1 cellular context compared by ENCODE assay signal in the genomic region with DNA sequence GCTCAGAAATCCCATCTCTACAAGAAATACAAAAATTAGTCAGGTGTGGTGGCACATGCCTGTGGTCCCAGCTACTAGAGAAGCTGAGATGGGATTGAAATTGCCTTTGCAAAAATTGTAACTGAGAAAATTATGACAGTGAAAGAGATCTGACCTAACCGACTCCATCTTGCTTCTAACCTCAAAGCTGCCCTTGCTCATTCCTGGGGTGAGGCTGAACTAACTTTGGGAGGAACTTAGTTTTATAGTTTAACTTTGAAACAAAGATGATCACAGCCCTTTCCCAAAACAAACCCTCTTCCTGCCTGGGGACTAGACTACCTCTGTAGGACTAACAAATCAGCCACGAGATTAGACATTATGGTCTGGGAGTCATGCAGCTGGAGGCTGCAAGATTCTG.
TF ChIP-seq lines count a peak whose summit lies in the region.

No MANE protein-coding gene starts in this region.

TF ChIP-seq in GM23338, 12 proteins besides CTCF, POLR2A, EP300 and RAD21 (continued from another document):
- TF ChIP-seq, protein P1, sequence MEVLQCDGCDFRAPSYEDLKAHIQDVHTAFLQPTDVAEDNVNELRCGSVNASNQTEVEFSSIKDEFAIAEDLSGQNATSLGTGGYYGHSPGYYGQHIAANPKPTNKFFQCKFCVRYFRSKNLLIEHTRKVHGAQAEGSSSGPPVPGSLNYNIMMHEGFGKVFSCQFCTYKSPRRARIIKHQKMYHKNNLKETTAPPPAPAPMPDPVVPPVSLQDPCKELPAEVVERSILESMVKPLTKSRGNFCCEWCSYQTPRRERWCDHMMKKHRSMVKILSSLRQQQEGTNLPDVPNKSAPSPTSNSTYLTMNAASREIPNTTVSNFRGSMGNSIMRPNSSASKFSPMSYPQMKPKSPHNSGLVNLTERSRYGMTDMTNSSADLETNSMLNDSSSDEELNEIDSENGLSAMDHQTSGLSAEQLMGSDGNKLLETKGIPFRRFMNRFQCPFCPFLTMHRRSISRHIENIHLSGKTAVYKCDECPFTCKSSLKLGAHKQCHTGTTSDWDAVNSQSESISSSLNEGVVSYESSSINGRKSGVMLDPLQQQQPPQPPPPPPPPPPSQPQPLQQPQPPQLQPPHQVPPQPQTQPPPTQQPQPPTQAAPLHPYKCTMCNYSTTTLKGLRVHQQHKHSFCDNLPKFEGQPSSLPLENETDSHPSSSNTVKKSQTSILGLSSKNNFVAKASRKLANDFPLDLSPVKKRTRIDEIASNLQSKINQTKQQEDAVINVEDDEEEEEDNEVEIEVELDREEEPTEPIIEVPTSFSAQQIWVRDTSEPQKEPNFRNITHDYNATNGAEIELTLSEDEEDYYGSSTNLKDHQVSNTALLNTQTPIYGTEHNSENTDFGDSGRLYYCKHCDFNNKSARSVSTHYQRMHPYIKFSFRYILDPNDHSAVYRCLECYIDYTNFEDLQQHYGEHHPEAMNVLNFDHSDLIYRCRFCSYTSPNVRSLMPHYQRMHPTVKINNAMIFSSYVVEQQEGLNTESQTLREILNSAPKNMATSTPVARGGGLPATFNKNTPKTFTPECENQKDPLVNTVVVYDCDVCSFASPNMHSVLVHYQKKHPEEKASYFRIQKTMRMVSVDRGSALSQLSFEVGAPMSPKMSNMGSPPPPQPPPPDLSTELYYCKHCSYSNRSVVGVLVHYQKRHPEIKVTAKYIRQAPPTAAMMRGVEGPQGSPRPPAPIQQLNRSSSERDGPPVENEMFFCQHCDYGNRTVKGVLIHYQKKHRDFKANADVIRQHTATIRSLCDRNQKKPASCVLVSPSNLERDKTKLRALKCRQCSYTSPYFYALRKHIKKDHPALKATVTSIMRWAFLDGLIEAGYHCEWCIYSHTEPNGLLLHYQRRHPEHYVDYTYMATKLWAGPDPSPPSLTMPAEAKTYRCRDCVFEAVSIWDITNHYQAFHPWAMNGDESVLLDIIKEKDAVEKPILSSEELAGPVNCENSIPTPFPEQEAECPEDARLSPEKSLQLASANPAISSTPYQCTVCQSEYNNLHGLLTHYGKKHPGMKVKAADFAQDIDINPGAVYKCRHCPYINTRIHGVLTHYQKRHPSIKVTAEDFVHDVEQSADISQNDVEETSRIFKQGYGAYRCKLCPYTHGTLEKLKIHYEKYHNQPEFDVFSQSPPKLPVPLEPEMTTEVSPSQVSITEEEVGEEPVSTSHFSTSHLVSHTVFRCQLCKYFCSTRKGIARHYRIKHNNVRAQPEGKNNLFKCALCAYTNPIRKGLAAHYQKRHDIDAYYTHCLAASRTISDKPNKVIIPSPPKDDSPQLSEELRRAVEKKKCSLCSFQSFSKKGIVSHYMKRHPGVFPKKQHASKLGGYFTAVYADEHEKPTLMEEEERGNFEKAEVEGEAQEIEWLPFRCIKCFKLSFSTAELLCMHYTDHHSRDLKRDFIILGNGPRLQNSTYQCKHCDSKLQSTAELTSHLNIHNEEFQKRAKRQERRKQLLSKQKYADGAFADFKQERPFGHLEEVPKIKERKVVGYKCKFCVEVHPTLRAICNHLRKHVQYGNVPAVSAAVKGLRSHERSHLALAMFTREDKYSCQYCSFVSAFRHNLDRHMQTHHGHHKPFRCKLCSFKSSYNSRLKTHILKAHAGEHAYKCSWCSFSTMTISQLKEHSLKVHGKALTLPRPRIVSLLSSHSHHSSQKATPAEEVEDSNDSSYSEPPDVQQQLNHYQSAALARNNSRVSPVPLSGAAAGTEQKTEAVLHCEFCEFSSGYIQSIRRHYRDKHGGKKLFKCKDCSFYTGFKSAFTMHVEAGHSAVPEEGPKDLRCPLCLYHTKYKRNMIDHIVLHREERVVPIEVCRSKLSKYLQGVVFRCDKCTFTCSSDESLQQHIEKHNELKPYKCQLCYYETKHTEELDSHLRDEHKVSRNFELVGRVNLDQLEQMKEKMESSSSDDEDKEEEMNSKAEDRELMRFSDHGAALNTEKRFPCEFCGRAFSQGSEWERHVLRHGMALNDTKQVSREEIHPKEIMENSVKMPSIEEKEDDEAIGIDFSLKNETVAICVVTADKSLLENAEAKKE (CRISPR knock-in tag; IDR thresholded peaks at IDR 0.05): no peak
- TF ChIP-seq POLR2AphosphoS5 (IDR thresholded peaks at IDR 0.05; ENCODE audit: low read depth) (no peak), EZH2 (IDR thresholded peaks at IDR 0.05; ENCODE audit: low read depth, unreplicated experiment) (no peak), STAT1 (IDR thresholded peaks at IDR 0.05; ENCODE audit: unreplicated experiment) (no peak), ZNF114 (CRISPR knock-in tag; IDR thresholded peaks at IDR 0.05) (no peak), EZH2phosphoT487 (IDR thresholded peaks at IDR 0.05; ENCODE audit: unreplicated experiment) (no peak), ZNF331 (CRISPR knock-in tag; IDR thresholded peaks at IDR 0.05; ENCODE audit: low read depth) (no peak), JUNB (IDR thresholded peaks at IDR 0.05; ENCODE audit: unreplicated experiment) (no peak)
- TF ChIP-seq, protein P2, sequence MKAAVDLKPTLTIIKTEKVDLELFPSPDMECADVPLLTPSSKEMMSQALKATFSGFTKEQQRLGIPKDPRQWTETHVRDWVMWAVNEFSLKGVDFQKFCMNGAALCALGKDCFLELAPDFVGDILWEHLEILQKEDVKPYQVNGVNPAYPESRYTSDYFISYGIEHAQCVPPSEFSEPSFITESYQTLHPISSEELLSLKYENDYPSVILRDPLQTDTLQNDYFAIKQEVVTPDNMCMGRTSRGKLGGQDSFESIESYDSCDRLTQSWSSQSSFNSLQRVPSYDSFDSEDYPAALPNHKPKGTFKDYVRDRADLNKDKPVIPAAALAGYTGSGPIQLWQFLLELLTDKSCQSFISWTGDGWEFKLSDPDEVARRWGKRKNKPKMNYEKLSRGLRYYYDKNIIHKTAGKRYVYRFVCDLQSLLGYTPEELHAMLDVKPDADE (IDR thresholded peaks at IDR 0.05): no peak
